8 cellular contexts compared by ENCODE assay signal in the genomic region with DNA sequence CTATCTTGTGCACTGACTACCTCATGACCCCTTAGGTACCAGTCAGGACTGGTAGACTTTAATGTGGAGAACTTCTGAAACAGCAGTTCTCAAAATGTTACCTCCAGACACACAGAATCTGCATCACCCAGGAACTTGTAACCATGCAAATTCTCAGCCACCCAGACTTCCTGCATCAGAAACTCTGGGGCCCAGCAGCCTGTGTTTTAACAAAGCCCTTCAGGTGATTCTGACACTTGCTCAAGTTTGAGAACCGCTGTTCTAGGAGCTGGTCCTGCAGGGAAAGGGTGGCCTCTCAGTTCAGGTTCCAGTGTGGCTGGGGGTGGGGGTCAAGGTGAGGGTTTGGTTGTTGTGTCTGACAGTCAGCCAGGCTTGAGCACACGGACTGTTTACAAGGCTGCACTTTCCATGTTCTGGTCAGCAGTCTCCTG. TPM values are rescaled to one million over a fixed set of nuclear protein-coding genes. Genes with fewer than 3 reads are reported as not detected.
DNase-seq lines count a peak whose midpoint lies in the region; ATAC-seq and TF ChIP-seq lines count a peak whose summit lies in the region.

No MANE protein-coding gene starts in this region.

- H2BK15ac ChIP-seq in neuronal stem cell (ENCODE audit: low read length) = no peak overlapping the region

- peak; percentile 60 for DNase-seq in activated CD8-positive, alpha-beta memory T cell treated with anti-CD3 and anti-CD28 coated beads, Interleukin-2, amount 10 ng/mL, durations not matched to agents 7 days and 5 days
- DNase-seq in activated CD8-positive, alpha-beta memory T cell treated with anti-CD3 and anti-CD28 coated beads, Interleukin-2, amount 50 U/mL, for 4 hours = no peak
- DNase-seq in activated CD4-positive, alpha-beta memory T cell treated with anti-CD3 and anti-CD28 coated beads for 36 hours = peak; percentile 74
- DNase-seq in mesothelial cell of epicardium (ENCODE audit: low spot score in 2 of 2, unreplicated experiment in 2 of 2) (no peak), neuronal stem cell (ENCODE audit: low spot score) (no peak), A172 (ENCODE audit: low spot score) (no peak), medulla oblongata (ENCODE audit: extremely low spot score) (no peak)

- H2AFZ ChIP-seq in neuronal stem cell (ENCODE audit: low read length) = no peak overlapping the region

- H3K14ac ChIP-seq in neuronal stem cell (ENCODE audit: low read length) = no peak overlapping the region

- H3K27me3 ChIP-seq in neuronal stem cell (ENCODE audit: control insufficient read depth in 3 of 3, insufficient read depth in 3 of 3, low read depth in 1 of 3, low read length in 3 of 3) = peaks cover 0 to 13% (median 0%) of the 10 kb centered on the region in 3 experiments

- peaks cover 0 to 4% of the 10 kb centered on the region in 2 donors for H3K4me1 ChIP-seq in neuronal stem cell (ENCODE audit: control insufficient read depth in 2 of 2, insufficient read depth in 1 of 2, low read depth in 1 of 2, low read length in 2 of 2)

- peak overlapping the region; percentile 98 for H3K27ac Mint-ChIP-seq in activated CD8-positive, alpha-beta memory T cell treated with anti-CD3 and anti-CD28 coated beads, Interleukin-2, amount 10 ng/mL, durations not matched to agents 7 days and 5 days
- H3K27ac Mint-ChIP-seq in activated CD4-positive, alpha-beta memory T cell treated with anti-CD3 and anti-CD28 coated beads for 36 hours = peak overlapping the region; percentile 99
- H3K27ac Mint-ChIP-seq in mesothelial cell of epicardium = peak overlapping the region; percentile 99

- H3K36me3 Mint-ChIP-seq in activated CD8-positive, alpha-beta memory T cell treated with anti-CD3 and anti-CD28 coated beads, Interleukin-2, amount 10 ng/mL, durations not matched to agents 7 days and 5 days = peaks cover 59% of the 10 kb centered on the region
- H3K36me3 Mint-ChIP-seq in activated CD4-positive, alpha-beta memory T cell treated with anti-CD3 and anti-CD28 coated beads for 36 hours = peaks cover 41% of the 10 kb centered on the region
- peaks cover 39% of the 10 kb centered on the region for H3K36me3 Mint-ChIP-seq in mesothelial cell of epicardium

- H3K36me3 ChIP-seq in neuronal stem cell (replicated peaks in 1 of 2; ENCODE audit: control insufficient read depth in 2 of 2, insufficient read depth in 2 of 2, low read length in 2 of 2) = peaks cover 0 to 3% of the 10 kb centered on the region in 2 donors

- peak overlapping the region; percentile 100 for H3K4me3 Mint-ChIP-seq in activated CD8-positive, alpha-beta memory T cell treated with anti-CD3 and anti-CD28 coated beads, Interleukin-2, amount 10 ng/mL, durations not matched to agents 7 days and 5 days
- peak overlapping the region; percentile 99 for H3K4me3 Mint-ChIP-seq in activated CD4-positive, alpha-beta memory T cell treated with anti-CD3 and anti-CD28 coated beads for 36 hours
- peak overlapping the region; percentile 92 for H3K4me3 Mint-ChIP-seq in mesothelial cell of epicardium

- no peak overlapping the region for H3K4ac ChIP-seq in neuronal stem cell (ENCODE audit: low read length)

- peaks cover 10 to 23% of the 10 kb centered on the region in 2 donors for H3K9me3 ChIP-seq in neuronal stem cell (replicated peaks in 1 of 2; ENCODE audit: control insufficient read depth in 2 of 2, insufficient read depth in 1 of 2, low read depth in 1 of 2, low read length in 2 of 2)

- H3K18ac ChIP-seq in neuronal stem cell (ENCODE audit: low read length) = no peak overlapping the region

- no peak overlapping the region for H4K91ac ChIP-seq in neuronal stem cell (ENCODE audit: low read depth, low read length, poor library complexity)

- no peaks in the 10 kb centered on the region for H3K79me1 ChIP-seq in neuronal stem cell (ENCODE audit: low read depth, low read length)

- POLR2A ChIA-PET in activated CD4-positive, alpha-beta memory T cell treated with anti-CD3 and anti-CD28 coated beads for 36 hours (lab: Charles Lee) = interaction anchor here (1.2 to 4.4 kb wide), 4 partner anchors 21 to 429 kb away, joined by 5 to 44 read pairs (median 32); partner anchors contain the start of genes MGAT1 and ZFP62

- no peak overlapping the region for H3K27ac ChIP-seq in neuronal stem cell (replicated peaks; ENCODE audit: low read length)

- H2BK120ac ChIP-seq in neuronal stem cell (ENCODE audit: low read depth, low read length) = no peak overlapping the region

- no peak overlapping the region for H2BK12ac ChIP-seq in neuronal stem cell (ENCODE audit: low read length)

- no peak overlapping the region for H3K4me3 ChIP-seq in neuronal stem cell (ENCODE audit: low read length in 2 of 2)

- TF ChIP-seq CTCF in mesothelial cell of epicardium (IDR thresholded peaks at IDR 0.05; ENCODE audit: unreplicated experiment) = no peak

- no peak overlapping the region for H3K4me2 ChIP-seq in neuronal stem cell (ENCODE audit: insufficient read depth, low read length, poor library complexity, severe bottlenecking)

- intact Hi-C loops in activated CD4-positive, alpha-beta memory T cell treated with anti-CD3 and anti-CD28 coated beads for 36 hours (cut with micrococcal nuclease) = loop anchor here (1.0 kb wide), 2 partner anchors 22 to 29 kb away; no protein-coding TSS in a partner anchor

- ATAC-seq in activated CD8-positive, alpha-beta memory T cell treated with anti-CD3 and anti-CD28 coated beads, Interleukin-2, amount 10 ng/mL, durations not matched to agents 7 days and 5 days = no peak
- peak; percentile 44 for ATAC-seq in HG02981 (IDR thresholded peaks at IDR 0.05; ENCODE audit: unreplicated experiment)

- no peaks in the 10 kb centered on the region for H3K27me3 Mint-ChIP-seq in activated CD8-positive, alpha-beta memory T cell treated with anti-CD3 and anti-CD28 coated beads, Interleukin-2, amount 10 ng/mL, durations not matched to agents 7 days and 5 days
- no peaks in the 10 kb centered on the region for H3K27me3 Mint-ChIP-seq in activated CD4-positive, alpha-beta memory T cell treated with anti-CD3 and anti-CD28 coated beads for 36 hours
- H3K27me3 Mint-ChIP-seq in mesothelial cell of epicardium (ENCODE audit: low read depth) = no peaks in the 10 kb centered on the region

- no peak overlapping the region for H3K9ac ChIP-seq in neuronal stem cell (ENCODE audit: low read depth, low read length, poor library complexity)

- no peak overlapping the region for H4K8ac ChIP-seq in neuronal stem cell (ENCODE audit: low read depth, low read length)

- no CpG with 5 or more reads among the region's 2 CpGs for WGBS in neuronal stem cell (ENCODE audit: extremely low coverage in 2 of 2, insufficient read length in 2 of 2, insufficient replicate concordance in 1 of 2), 2 donors

- no peak overlapping the region for H2AK5ac ChIP-seq in neuronal stem cell (ENCODE audit: low read depth, low read length)

- no peak overlapping the region for H2BK5ac ChIP-seq in neuronal stem cell (ENCODE audit: low read length)

- CTCF ChIA-PET in activated CD8-positive, alpha-beta memory T cell treated with anti-CD3 and anti-CD28 coated beads, Interleukin-2, amount 10 ng/mL, durations not matched to agents 7 days and 5 days (lab: Charles Lee) = interaction anchor here (0.6 to 3.7 kb wide), 6 partner anchors 18 to 43 kb away, joined by 3 to 14 read pairs (median 4); no protein-coding TSS in a partner anchor
- CTCF ChIA-PET in activated CD4-positive, alpha-beta memory T cell treated with anti-CD3 and anti-CD28 coated beads for 36 hours (lab: Charles Lee) = interaction anchor here (1.5 to 4.0 kb wide), 2 partner anchors 25 to 31 kb away, joined by 8 to 32 read pairs; partner anchors contain the start of gene MGAT1

- no peaks in the 10 kb centered on the region for H3K9me3 Mint-ChIP-seq in activated CD8-positive, alpha-beta memory T cell treated with anti-CD3 and anti-CD28 coated beads, Interleukin-2, amount 10 ng/mL, durations not matched to agents 7 days and 5 days (ENCODE audit: low read depth)
- peaks cover 7% of the 10 kb centered on the region for H3K9me3 Mint-ChIP-seq in activated CD4-positive, alpha-beta memory T cell treated with anti-CD3 and anti-CD28 coated beads for 36 hours
- peaks cover 25% of the 10 kb centered on the region for H3K9me3 Mint-ChIP-seq in mesothelial cell of epicardium

- H3K23ac ChIP-seq in neuronal stem cell (ENCODE audit: low read depth, low read length, poor library complexity) = no peak overlapping the region

- H3K4me1 Mint-ChIP-seq in activated CD8-positive, alpha-beta memory T cell treated with anti-CD3 and anti-CD28 coated beads, Interleukin-2, amount 10 ng/mL, durations not matched to agents 7 days and 5 days = peaks cover 30% of the 10 kb centered on the region
- H3K4me1 Mint-ChIP-seq in activated CD4-positive, alpha-beta memory T cell treated with anti-CD3 and anti-CD28 coated beads for 36 hours (ENCODE audit: low read depth) = peaks cover 36% of the 10 kb centered on the region
- peaks cover 18% of the 10 kb centered on the region for H3K4me1 Mint-ChIP-seq in mesothelial cell of epicardium

RNA-seq across cellular contexts. Expression of gene ZFP62, which starts 28.4 kb away (rescaled TPM):
- total RNA-seq in activated CD8-positive, alpha-beta memory T cell treated with anti-CD3 and anti-CD28 coated beads, Interleukin-2, amount 10 ng/mL, durations not matched to agents 7 days and 5 days = 10 to 100 TPM; 23.2 to 25.2 TPM
- total RNA-seq in activated CD4-positive, alpha-beta memory T cell treated with anti-CD3 and anti-CD28 coated beads for 36 hours = 10 to 100 TPM; 17.9 to 20.5 TPM
- total RNA-seq in mesothelial cell of epicardium = 48.4 to 49.8 TPM (median 48.9 TPM) in 3 replicates
- polyA plus RNA-seq in neuronal stem cell (2013, experiment 1 of 2) = 36.6 TPM
- 36.1 TPM for polyA plus RNA-seq in neuronal stem cell (2013, experiment 2 of 2)
- 30.8 and 38.2 TPM in 2 replicates for total RNA-seq in A172 (2014; rRNA removed; shearing (Covaris generic))

RNA-seq across cellular contexts. Expression of gene MGAT1, which starts 30.0 kb away (rescaled TPM):
- 100 to 1,000 TPM; 141 to 142 TPM for total RNA-seq in activated CD8-positive, alpha-beta memory T cell treated with anti-CD3 and anti-CD28 coated beads, Interleukin-2, amount 10 ng/mL, durations not matched to agents 7 days and 5 days
- total RNA-seq in activated CD4-positive, alpha-beta memory T cell treated with anti-CD3 and anti-CD28 coated beads for 36 hours = 100 to 1,000 TPM; 101 to 106 TPM
- 91.4 to 93.8 TPM (median 92.3 TPM) in 3 replicates for total RNA-seq in mesothelial cell of epicardium
- polyA plus RNA-seq in neuronal stem cell (2013, experiment 1 of 2) = 43.6 TPM
- polyA plus RNA-seq in neuronal stem cell (2013, experiment 2 of 2) = 43.0 TPM
- 65.4 and 80.7 TPM in 2 replicates for total RNA-seq in A172 (2014; rRNA removed; shearing (Covaris generic))

Comparison
In these comparisons a context has a peak if more than half of its experiments do, and no peak if none do; other contexts are left out.
1. DNase-seq: peak in activated CD8-positive, alpha-beta memory T cell treated with anti-CD3 and anti-CD28 coated beads, Interleukin-2, amount 10 ng/mL, durations not matched to agents 7 days and 5 days (single experiment) and activated CD4-positive, alpha-beta memory T cell treated with anti-CD3 and anti-CD28 coated beads for 36 hours (single experiment); none in activated CD8-positive, alpha-beta memory T cell treated with anti-CD3 and anti-CD28 coated beads, Interleukin-2, amount 50 U/mL, for 4 hours (single experiment), mesothelial cell of epicardium (0 of 2), neuronal stem cell (single experiment), A172 (single experiment) and medulla oblongata (single experiment).
2. Peak in every context shown above with its lines, with median percentiles within 50 percentile points of each other: H3K27ac Mint-ChIP-seq and H3K4me3 Mint-ChIP-seq.